11 cellular contexts compared by ENCODE assay signal in genomic region chr7:139708541-139708940, GRCh38.
DNase-seq lines count a peak whose midpoint lies in the region; ATAC-seq lines count a peak whose summit lies in the region.
"Had no signal": no experiment of that assay in that cellular context is flagged by ENCODE, and none has a peak within 500 bp of the region (broad histone marks: within the 10 kb centered on the region; RNA-seq: fewer than 3 reads in every experiment).

No MANE protein-coding gene starts in this region.

- H3K27ac Mint-ChIP-seq in T-helper 17 cell, result no peak overlapping the region
- no peak overlapping the region for H3K27ac Mint-ChIP-seq in activated CD4-positive, alpha-beta memory T cell treated with anti-CD3 and anti-CD28 coated beads for 36 hours
- H3K27ac Mint-ChIP-seq: activated T-cell treated with anti-CD3 and anti-CD28 coated beads, Interleukin-2, amount 50 U/mL, for 72 hours; T-helper 1 cell treated with Interleukin-12 subunit alpha and Interleukin-12 subunit beta and Interleukin-4 antibody, amounts not matched to agents 30 μg/mL and 1 μg/mL, for 36 hours had no signal

- H3K4me3 Mint-ChIP-seq in T-helper 17 cell, result no peak overlapping the region
- H3K4me3 Mint-ChIP-seq in activated CD4-positive, alpha-beta memory T cell treated with anti-CD3 and anti-CD28 coated beads for 36 hours, result no peak overlapping the region
- H3K4me3 Mint-ChIP-seq: activated T-cell treated with anti-CD3 and anti-CD28 coated beads, Interleukin-2, amount 50 U/mL, for 72 hours; T-helper 1 cell treated with Interleukin-12 subunit alpha and Interleukin-12 subunit beta and Interleukin-4 antibody, amounts not matched to agents 30 μg/mL and 1 μg/mL, for 36 hours had no signal

- ATAC-seq in GM18502 (IDR thresholded peaks at IDR 0.05; ENCODE audit: poor library complexity, unreplicated experiment) (peak; percentile 80), GM21367 (IDR thresholded peaks at IDR 0.05; ENCODE audit: unreplicated experiment) (peak; percentile 82), HG03066 (IDR thresholded peaks at IDR 0.05; ENCODE audit: low read depth, unreplicated experiment) (peak; percentile 87), T-helper 17 cell (peak; percentile 20)
- ATAC-seq: activated T-cell treated with anti-CD3 and anti-CD28 coated beads, Interleukin-2, amount 50 U/mL, for 72 hours had no signal

- intact Hi-C loops in activated CD4-positive, alpha-beta memory T cell treated with anti-CD3 and anti-CD28 coated beads for 36 hours (cut with micrococcal nuclease), result no loop called here

- CTCF ChIA-PET in activated CD4-positive, alpha-beta memory T cell treated with anti-CD3 and anti-CD28 coated beads for 36 hours (lab: Charles Lee), result interaction anchor here (0.7 kb wide), 1 partner anchor 82 kb away, joined by 3 read pairs; no protein-coding TSS in a partner anchor

- peaks cover 4% of the 10 kb centered on the region for H3K36me3 Mint-ChIP-seq in T-helper 17 cell (ENCODE audit: low read depth)
- H3K36me3 Mint-ChIP-seq in activated CD4-positive, alpha-beta memory T cell treated with anti-CD3 and anti-CD28 coated beads for 36 hours, result peaks cover 4% of the 10 kb centered on the region

- no peaks in the 10 kb centered on the region for H3K27me3 Mint-ChIP-seq in T-helper 17 cell
- H3K27me3 Mint-ChIP-seq in activated CD4-positive, alpha-beta memory T cell treated with anti-CD3 and anti-CD28 coated beads for 36 hours, result no peaks in the 10 kb centered on the region

- peaks cover 14% of the 10 kb centered on the region for H3K4me1 Mint-ChIP-seq in T-helper 17 cell
- H3K4me1 Mint-ChIP-seq in activated CD4-positive, alpha-beta memory T cell treated with anti-CD3 and anti-CD28 coated beads for 36 hours (ENCODE audit: low read depth), result no peaks in the 10 kb centered on the region

- H3K9me3 ChIP-seq in T-helper 17 cell (ENCODE audit: control insufficient read depth, low read length, poor library complexity, severe bottlenecking), result no peaks in the 10 kb centered on the region

- POLR2A ChIA-PET in activated CD4-positive, alpha-beta memory T cell treated with anti-CD3 and anti-CD28 coated beads for 36 hours (lab: Charles Lee), result no interaction called here

- no peaks in the 10 kb centered on the region for H3K9me3 Mint-ChIP-seq in activated CD4-positive, alpha-beta memory T cell treated with anti-CD3 and anti-CD28 coated beads for 36 hours
- H3K9me3 Mint-ChIP-seq: activated T-cell treated with anti-CD3 and anti-CD28 coated beads, Interleukin-2, amount 50 U/mL, for 72 hours; T-helper 1 cell treated with Interleukin-12 subunit alpha and Interleukin-12 subunit beta and Interleukin-4 antibody, amounts not matched to agents 30 μg/mL and 1 μg/mL, for 36 hours had no signal

- DNase-seq in T-helper 17 cell (no peak), OCI-M1 (lab: John Stamatoyannopoulos, UW) (no peak), NCI-H446 treated with DMSO at 0.1 percent for 48 hours (lab: John Stamatoyannopoulos, UW) (no peak), T-helper 9 cell (no peak)
- DNase-seq in activated CD4-positive, alpha-beta memory T cell treated with anti-CD3 and anti-CD28 coated beads for 36 hours, result no peak
- DNase-seq: activated T-cell treated with anti-CD3 and anti-CD28 coated beads, Interleukin-2, amount 50 U/mL, for 72 hours; cerebellar nuclear complex had no signal

Comparison
In these comparisons a context has a peak if more than half of its experiments do, and no peak if none do; other contexts are left out.
1. ATAC-seq: peak in every context shown above with its lines; median percentile 87 in HG03066; 82 in GM21367; 80 in GM18502; 20 in T-helper 17 cell.